9 cellular contexts compared by ENCODE assay signal in genomic region chr7:151381333-151382078, GRCh38. TPM values are rescaled to one million over a fixed set of nuclear protein-coding genes. Genes with fewer than 3 reads are reported as not detected.
DNase-seq lines count a peak whose midpoint lies in the region; ATAC-seq, FAIRE-seq and TF ChIP-seq lines count a peak whose summit lies in the region.
"Had no signal": no experiment of that assay in that cellular context is flagged by ENCODE, and none has a peak within 500 bp of the region (broad histone marks: within the 10 kb centered on the region; RNA-seq: fewer than 3 reads in every experiment).

No MANE protein-coding gene starts in this region.

- WGBS in GM23248 (ENCODE audit: low coverage in 1 of 2, low lambda C conversion rate in 2 of 2, missing lambda C conversion rate in 2 of 2), 2 experiments: 12 to 17% methylated on average over 39 to 58 of the region's 83 CpGs

- peaks cover 22% of the 10 kb centered on the region for H3K27me3 Mint-ChIP-seq in osteocyte (ENCODE audit: unreplicated experiment)

- H3K27ac Mint-ChIP-seq in osteocyte (ENCODE audit: unreplicated experiment): no peak overlapping the region

- in situ Hi-C loops in GM23248 (cut with MboI): no loop called here

- H3K36me3 Mint-ChIP-seq in osteocyte (ENCODE audit: unreplicated experiment): peaks cover 17% of the 10 kb centered on the region

- H3K4me2 ChIP-seq in GM23248 (ENCODE audit: unreplicated experiment) (no peak overlapping the region), endothelial cell of umbilical vein (ENCODE audit: insufficient read depth, low read length) (no peak overlapping the region), skeletal muscle satellite cell (ENCODE audit: low read length) (peak overlapping the region; percentile 25)

- no peak for TF ChIP-seq CTCF in WERI-Rb-1 (IDR thresholded peaks at IDR 0.05; ENCODE audit: low read depth, low read length)
- no peak for TF ChIP-seq CTCF in endothelial cell of umbilical vein (IDR thresholded peaks at IDR 0.05; ENCODE audit: extremely low read depth in 1 of 2, insufficient read depth in 1 of 2, low read depth in 1 of 2, low read length in 2 of 2)
- TF ChIP-seq CTCF in osteocyte (IDR thresholded peaks at IDR 0.05): no peak

- no peak overlapping the region for H3K4me3 ChIP-seq in GM23248
- H3K4me3 ChIP-seq in WERI-Rb-1 (ENCODE audit: low read depth, low read length): peak overlapping the region; percentile 50
- no peak overlapping the region for H3K4me3 ChIP-seq in endothelial cell of umbilical vein (replicated peaks in 1 of 3; ENCODE audit: insufficient read depth in 1 of 3, low read depth in 1 of 3, low read length in 3 of 3)
- H3K4me3 ChIP-seq in skeletal muscle satellite cell (ENCODE audit: low read length): no peak overlapping the region

- CTCF ChIA-PET in endothelial cell of umbilical vein (lab: Charles Lee): no interaction called here

- intact Hi-C loops in endothelial cell of umbilical vein (cut with micrococcal nuclease): no loop called here

- no peak for FAIRE-seq in endothelial cell of umbilical vein (lab: Jason Lieb, UNC)

- H3K9ac ChIP-seq in GM23248 (no peak overlapping the region), endothelial cell of umbilical vein (replicated peaks; ENCODE audit: extremely low read depth, insufficient read depth, low read length) (no peak overlapping the region), skeletal muscle satellite cell (ENCODE audit: low read depth, low read length) (no peak overlapping the region)

- no peaks in the 10 kb centered on the region for H4K20me1 ChIP-seq in GM23248 (ENCODE audit: insufficient read depth)
- no peaks in the 10 kb centered on the region for H4K20me1 ChIP-seq in endothelial cell of umbilical vein (replicated peaks; ENCODE audit: control insufficient read depth, extremely low read depth, insufficient read depth, low read length)

- TF ChIP-seq POLR2A in endothelial cell of umbilical vein (IDR thresholded peaks at IDR 0.05; ENCODE audit: low read depth, low read length): no peak

- H3K9me1 ChIP-seq in endothelial cell of umbilical vein (replicated peaks; ENCODE audit: control insufficient read depth, extremely low read depth, insufficient read depth, low read length): no peaks in the 10 kb centered on the region

- H3K27me3 ChIP-seq in GM23248 (replicated peaks; ENCODE audit: insufficient read depth) (peaks cover 28% of the 10 kb centered on the region), WERI-Rb-1 (ENCODE audit: insufficient read depth, low read depth, severe bottlenecking) (peaks cover 16% of the 10 kb centered on the region), endothelial cell of umbilical vein (ENCODE audit: control insufficient read depth in 2 of 2, insufficient read depth in 2 of 2, low read length in 2 of 2) (peaks cover 16 to 27% of the 10 kb centered on the region in 2 experiments), skeletal muscle satellite cell (ENCODE audit: control insufficient read depth, insufficient read depth, low read length) (peaks cover 55% of the 10 kb centered on the region)

- no peaks in the 10 kb centered on the region for H3F3A ChIP-seq in GM23248 (ENCODE audit: insufficient read depth)

- H3K36me3 ChIP-seq in GM23248 (ENCODE audit: low read depth): no peaks in the 10 kb centered on the region
- no peaks in the 10 kb centered on the region for H3K36me3 ChIP-seq in WERI-Rb-1
- H3K36me3 ChIP-seq in endothelial cell of umbilical vein (ENCODE audit: control insufficient read depth in 2 of 2, extremely low read depth in 1 of 2, insufficient read depth in 2 of 2, low read length in 2 of 2): peaks cover 0 to 3% of the 10 kb centered on the region in 2 experiments
- H3K36me3 ChIP-seq in skeletal muscle satellite cell (ENCODE audit: insufficient read depth, low read length): peaks cover 10% of the 10 kb centered on the region

- H3K9me3 Mint-ChIP-seq in osteocyte (ENCODE audit: unreplicated experiment): no peaks in the 10 kb centered on the region

- no peak overlapping the region for H3K4me3 Mint-ChIP-seq in osteocyte (ENCODE audit: unreplicated experiment)

- no peak overlapping the region for H3K27ac ChIP-seq in GM23248
- H3K27ac ChIP-seq in WERI-Rb-1: no peak overlapping the region
- no peak overlapping the region for H3K27ac ChIP-seq in endothelial cell of umbilical vein (ENCODE audit: insufficient read depth, low read depth, low read length)

- no peaks in the 10 kb centered on the region for H3K79me2 ChIP-seq in GM23248 (ENCODE audit: insufficient read depth)
- H3K79me2 ChIP-seq in endothelial cell of umbilical vein (ENCODE audit: control insufficient read depth, insufficient read depth, low read length): no peaks in the 10 kb centered on the region

- no peaks in the 10 kb centered on the region for H3K4me1 Mint-ChIP-seq in osteocyte (ENCODE audit: unreplicated experiment)

- peak; percentile 22 for DNase-seq in GM23248
- DNase-seq in WERI-Rb-1: peak; percentile 25
- DNase-seq in endothelial cell of umbilical vein (ENCODE audit: low read depth, low spot score): no peak
- DNase-seq in osteocyte (ENCODE audit: extremely low spot score, unreplicated experiment): no peak
- DNase-seq in DMS114 treated with DMSO at 0.1 percent for 48 hours (lab: John Stamatoyannopoulos, UW; ENCODE audit: unreplicated experiment): no peak

- no peaks in the 10 kb centered on the region for H3K9me3 ChIP-seq in GM23248 (ENCODE audit: low read depth)
- H3K9me3 ChIP-seq in WERI-Rb-1 (ENCODE audit: severe bottlenecking): no peaks in the 10 kb centered on the region
- no peaks in the 10 kb centered on the region for H3K9me3 ChIP-seq in endothelial cell of umbilical vein (replicated peaks; ENCODE audit: control insufficient read depth, insufficient read depth, low read length)
- H3K9me3 ChIP-seq in skeletal muscle satellite cell (replicated peaks; ENCODE audit: low read length): no peaks in the 10 kb centered on the region

- ATAC-seq in GM18873 (IDR thresholded peaks at IDR 0.05; ENCODE audit: low FRiP score, unreplicated experiment) (no peak), GM18502 (IDR thresholded peaks at IDR 0.05; ENCODE audit: poor library complexity, unreplicated experiment) (no peak)

- dilution Hi-C loops in endothelial cell of umbilical vein (cut with MboI; ENCODE audit: extremely low pct_ligation_motif_present, low sequenced_read_pairs): no loop called here

- no TSS peak for BruUV-seq in endothelial cell of umbilical vein (replicated peaks; lab: Mats Ljungman, UMichigan)

- H3K9me2 ChIP-seq in GM23248 (ENCODE audit: insufficient read depth): no peaks in the 10 kb centered on the region

- POLR2A ChIA-PET in endothelial cell of umbilical vein (lab: Charles Lee): no interaction called here

- no peaks in the 10 kb centered on the region for H3K4me1 ChIP-seq in GM23248 (ENCODE audit: insufficient read depth)
- no peaks in the 10 kb centered on the region for H3K4me1 ChIP-seq in endothelial cell of umbilical vein (ENCODE audit: control insufficient read depth, extremely low read depth, insufficient read depth, low read length)
- H3K4me1 ChIP-seq in skeletal muscle satellite cell (ENCODE audit: control insufficient read depth, insufficient read depth, low read length): no peaks in the 10 kb centered on the region

- no peak overlapping the region for H2AFZ ChIP-seq in GM23248
- no peak overlapping the region for H2AFZ ChIP-seq in endothelial cell of umbilical vein (ENCODE audit: low read depth, low read length)

TF ChIP-seq in endothelial cell of umbilical vein, 7 proteins besides CTCF, POLR2A, EP300 and RAD21:
- TF ChIP-seq EZH2 (IDR thresholded peaks at IDR 0.05; ENCODE audit: borderline replicate concordance, low read depth, low read length, severe bottlenecking) (peak; percentile 87), JUN (IDR thresholded peaks at IDR 0.05; ENCODE audit: borderline replicate concordance, insufficient read depth, insufficient read length, low read depth) (no peak)

RNA-seq across cellular contexts. Expression of gene WDR86, which starts 28.3 kb away (rescaled TPM):
- total RNA-seq in GM23248 (2014; rRNA removed; shearing (Covaris generic)): 0.25 TPM in 1 of 2 replicates, not detected in the other
- polyA plus RNA-seq in GM23248 (2016; fragmentation: Nextera tagmentation; extraction: Ambion mirVana): not detected in 2 replicates
- total RNA-seq in endothelial cell of umbilical vein: not detected in 2 replicates
- not detected in 2 replicates for polyA plus RNA-seq in endothelial cell of umbilical vein
- polyA plus RNA-seq in endothelial cell of umbilical vein (2011; cell fraction: cytosol; rRNA removed): not detected in 2 replicates
- not detected in 2 replicates for polyA plus RNA-seq in endothelial cell of umbilical vein (2011; cell fraction: nucleus; rRNA removed)
- polyA plus RNA-seq in endothelial cell of umbilical vein (2012): 0.12 and 0.30 TPM in 2 replicates
- not detected in 2 replicates for polyA minus RNA-seq in endothelial cell of umbilical vein
- not detected for polyA minus RNA-seq in endothelial cell of umbilical vein (2011; cell fraction: cytosol; rRNA and poly(A)+ RNA removed)
- not detected in 2 replicates for polyA minus RNA-seq in endothelial cell of umbilical vein (2011; cell fraction: nucleus; rRNA and poly(A)+ RNA removed)
- total RNA-seq in skeletal muscle satellite cell (2012; rRNA removed): 2.0 TPM in 1 of 2 replicates, not detected in the other
- 0.39 TPM in 1 of 2 replicates, not detected in the other for total RNA-seq in osteocyte

RNA-seq across cellular contexts. Expression of gene NUB1, which starts 39.9 kb away (rescaled TPM):
- 43.4 and 60.3 TPM in 2 replicates for total RNA-seq in GM23248 (2014; rRNA removed; shearing (Covaris generic))
- polyA plus RNA-seq in GM23248 (2016; fragmentation: Nextera tagmentation; extraction: Ambion mirVana) (41.7 and 48.0 TPM in 2 replicates), endothelial cell of umbilical vein (27.9 and 28.0 TPM in 2 replicates)
- total RNA-seq in endothelial cell of umbilical vein (41.4 and 46.2 TPM in 2 replicates), osteocyte (61.7 and 63.0 TPM in 2 replicates)
- 30.2 and 32.3 TPM in 2 replicates for polyA plus RNA-seq in endothelial cell of umbilical vein (2011; cell fraction: cytosol; rRNA removed)
- polyA plus RNA-seq in endothelial cell of umbilical vein (2011; cell fraction: nucleus; rRNA removed): 33.7 and 40.4 TPM in 2 replicates
- 39.5 and 70.4 TPM in 2 replicates for polyA plus RNA-seq in endothelial cell of umbilical vein (2012)
- 24.9 and 25.9 TPM in 2 replicates for polyA minus RNA-seq in endothelial cell of umbilical vein
- 22.5 TPM for polyA minus RNA-seq in endothelial cell of umbilical vein (2011; cell fraction: cytosol; rRNA and poly(A)+ RNA removed)
- polyA minus RNA-seq in endothelial cell of umbilical vein (2011; cell fraction: nucleus; rRNA and poly(A)+ RNA removed): 20.4 and 20.8 TPM in 2 replicates
- total RNA-seq in skeletal muscle satellite cell (2012; rRNA removed): 21.4 and 28.4 TPM in 2 replicates

RNA-seq across cellular contexts. Expression of gene CRYGN, which starts 58.4 kb away (rescaled TPM):
- not detected in 2 replicates for total RNA-seq in GM23248 (2014; rRNA removed; shearing (Covaris generic))
- polyA plus RNA-seq in GM23248 (2016; fragmentation: Nextera tagmentation; extraction: Ambion mirVana) (not detected in 2 replicates), endothelial cell of umbilical vein (not detected in 2 replicates)
- total RNA-seq in endothelial cell of umbilical vein (not detected in 2 replicates), osteocyte (not detected in 2 replicates)
- polyA plus RNA-seq in endothelial cell of umbilical vein (2011; cell fraction: cytosol; rRNA removed): not detected in 2 replicates
- polyA plus RNA-seq in endothelial cell of umbilical vein (2011; cell fraction: nucleus; rRNA removed): not detected in 2 replicates
- polyA plus RNA-seq in endothelial cell of umbilical vein (2012): not detected in 2 replicates
- polyA minus RNA-seq in endothelial cell of umbilical vein: not detected in 2 replicates
- not detected for polyA minus RNA-seq in endothelial cell of umbilical vein (2011; cell fraction: cytosol; rRNA and poly(A)+ RNA removed)
- not detected in 2 replicates for polyA minus RNA-seq in endothelial cell of umbilical vein (2011; cell fraction: nucleus; rRNA and poly(A)+ RNA removed)
- 0.22 TPM in 1 of 2 replicates, not detected in the other for total RNA-seq in skeletal muscle satellite cell (2012; rRNA removed)
- total RNA-seq: LHCN-M2 had no signal

Comparison
In these comparisons a context has a peak if more than half of its experiments do, and no peak if none do; other contexts are left out.
1. DNase-seq: peak in GM23248 (single experiment) and WERI-Rb-1 (single experiment); none in endothelial cell of umbilical vein (single experiment), osteocyte (single experiment) and DMS114 treated with DMSO at 0.1 percent for 48 hours (single experiment).